In the genomic region with DNA sequence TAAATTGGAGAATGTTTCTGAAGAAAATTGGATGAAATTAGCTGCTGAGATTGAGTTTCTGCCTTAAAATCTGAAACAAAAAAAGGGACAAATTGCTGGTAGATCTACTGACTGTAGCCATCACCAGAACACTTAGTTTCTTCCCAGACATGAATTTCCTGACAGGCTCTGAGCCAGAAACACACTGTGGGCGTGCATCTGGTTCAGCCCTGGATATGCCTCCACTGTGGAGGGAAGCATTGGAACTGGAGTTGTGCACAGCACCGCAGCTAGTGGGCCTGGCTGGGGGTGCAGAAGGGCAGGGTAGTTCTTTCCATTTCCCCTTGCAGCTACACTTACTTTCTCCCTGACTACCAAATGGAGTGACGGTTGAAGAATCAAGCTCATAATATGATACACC, we compare ENCODE assay signal across 13 cellular contexts. TPM values are rescaled to one million over a fixed set of nuclear protein-coding genes. Genes with fewer than 3 reads are reported as not detected.
"Had no signal": no experiment of that assay in that cellular context is flagged by ENCODE, and none has a peak within 500 bp of the region (broad histone marks: within the 10 kb centered on the region; RNA-seq: fewer than 3 reads in every experiment).

No MANE protein-coding gene starts in this region.

- H3K27ac ChIP-seq: hepatocyte had no signal

- H3K27ac Mint-ChIP-seq: activated CD4-positive, alpha-beta memory T cell treated with anti-CD3 and anti-CD28 coated beads for 36 hours; activated T-helper 1 cell treated with anti-CD3 and anti-CD28 coated beads, Interleukin-12 subunit alpha, Interleukin-12 subunit beta, Interleukin-2, Interleukin-4 antibody, amounts not matched to agents 30 ng/mL and 10 ng/mL and 1 ng/mL, durations not matched to agents 14 hours and 24 hours and 36 hours had no signal

- H3K27me3 ChIP-seq: hepatocyte had no signal

- H2AFZ ChIP-seq: hepatocyte had no signal

- DNase-seq: activated CD4-positive, alpha-beta memory T cell treated with anti-CD3 and anti-CD28 coated beads for 36 hours; activated CD8-positive, alpha-beta memory T cell treated with anti-CD3 and anti-CD28 coated beads, Interleukin-2, amount 50 U/mL, for 4 hours; activated naive CD4-positive, alpha-beta T cell treated with Interleukin-2 at 50 U/mL for 16 hours; central memory CD4-positive, alpha-beta T cell; kidney glomerular epithelial cell; right cardiac atrium; stimulated activated naive CD4-positive, alpha-beta T cell; substantia nigra; trophoblast cell had no signal

- H3K4me2 ChIP-seq: hepatocyte, smooth muscle cell had no signal

- ATAC-seq: right cardiac atrium had no signal

- H3K4me3 Mint-ChIP-seq: activated CD4-positive, alpha-beta memory T cell treated with anti-CD3 and anti-CD28 coated beads for 36 hours; activated T-helper 1 cell treated with anti-CD3 and anti-CD28 coated beads, Interleukin-12 subunit alpha, Interleukin-12 subunit beta, Interleukin-2, Interleukin-4 antibody, amounts not matched to agents 30 ng/mL and 10 ng/mL and 1 ng/mL, durations not matched to agents 14 hours and 24 hours and 36 hours had no signal

- H3K27me3 Mint-ChIP-seq: activated CD4-positive, alpha-beta memory T cell treated with anti-CD3 and anti-CD28 coated beads for 36 hours had no signal

- H3K79me2 ChIP-seq: hepatocyte had no signal

- H3K4me3 ChIP-seq: hepatocyte, smooth muscle cell had no signal

RNA-seq across cellular contexts. Expression of a gene that starts 53.1 kb away (rescaled TPM):
- total RNA-seq: posterior vena cava had no signal
